1 cellular context compared by ENCODE assay signal in genomic region chr1:42214447-42214871, GRCh38.
TF ChIP-seq lines count a peak whose summit lies in the region.

No MANE protein-coding gene starts in this region.

TF ChIP-seq in HepG2, 621 proteins besides CTCF, POLR2A, EP300 and RAD21 (continued from another document and continues in another):
- no peak for TF ChIP-seq MXD1 (CRISPR knock-in tag; IDR thresholded peaks at IDR 0.05)
- no peak for TF ChIP-seq ZNF18 (CRISPR knock-in tag; IDR thresholded peaks at IDR 0.05; ENCODE audit: insufficient replicate concordance)
- TF ChIP-seq ARNT2 (CRISPR knock-in tag; IDR thresholded peaks at IDR 0.05; ENCODE audit: low read depth) = no peak
- TF ChIP-seq CENPBD1 (CRISPR knock-in tag; IDR thresholded peaks at IDR 0.05; ENCODE audit: borderline replicate concordance, low read depth) = no peak
- no peak for TF ChIP-seq ZNF577 (CRISPR knock-in tag; IDR thresholded peaks at IDR 0.05; ENCODE audit: borderline replicate concordance, low read depth)
- TF ChIP-seq DMTF1 (CRISPR knock-in tag; IDR thresholded peaks at IDR 0.05) = no peak
- no peak for TF ChIP-seq MLXIP (CRISPR knock-in tag; IDR thresholded peaks at IDR 0.05; ENCODE audit: borderline replicate concordance)
- no peak for TF ChIP-seq ZFAT (CRISPR knock-in tag; conservative IDR thresholded peaks at IDR 0.05)
- no peak; the same call in 1 of the 2 replicates for TF ChIP-seq ZBTB34 (CRISPR knock-in tag; IDR thresholded peaks at IDR 0.05)
- TF ChIP-seq ONECUT2 (CRISPR knock-in tag; IDR thresholded peaks at IDR 0.05) = no peak
- TF ChIP-seq ZSCAN9 (CRISPR knock-in tag; IDR thresholded peaks at IDR 0.05; ENCODE audit: borderline replicate concordance) = peak; percentile 52; the same call in 1 of the 2 replicates
- TF ChIP-seq BRCA1 (CRISPR knock-in tag; IDR thresholded peaks at IDR 0.05) = 0 out of 2 replicates have a peak, but pooled peaks have one; percentile 26
- TF ChIP-seq SP4 (CRISPR knock-in tag; IDR thresholded peaks at IDR 0.05) = no peak
- no peak for TF ChIP-seq ELK4 (CRISPR knock-in tag; IDR thresholded peaks at IDR 0.05; ENCODE audit: borderline replicate concordance)
- TF ChIP-seq ZFP90 (CRISPR knock-in tag; IDR thresholded peaks at IDR 0.05; ENCODE audit: borderline replicate concordance) = no peak
- TF ChIP-seq ZNF709 (CRISPR knock-in tag; IDR thresholded peaks at IDR 0.05) = no peak
- TF ChIP-seq ZFY (CRISPR knock-in tag; IDR thresholded peaks at IDR 0.05) = 0 out of 2 replicates have a peak, but pooled peaks have one; percentile 14
- TF ChIP-seq ZFP36L1 (CRISPR knock-in tag; IDR thresholded peaks at IDR 0.05) = no peak
- peak; percentile 59; the same call in 1 of the 2 replicates for TF ChIP-seq TFE3 (CRISPR knock-in tag; IDR thresholded peaks at IDR 0.05)
- no peak for TF ChIP-seq ZBTB42 (CRISPR knock-in tag; IDR thresholded peaks at IDR 0.05)
- no peak for TF ChIP-seq SSRP1 (CRISPR knock-in tag; IDR thresholded peaks at IDR 0.05)
- peak; percentile 52; the same call in 1 of the 2 replicates for TF ChIP-seq SIX1 (CRISPR knock-in tag; IDR thresholded peaks at IDR 0.05; ENCODE audit: borderline replicate concordance)
- TF ChIP-seq SRSF9 (IDR thresholded peaks at IDR 0.05; ENCODE audit: borderline replicate concordance, insufficient read depth, low read depth, low read length, poor library complexity, severe bottlenecking) = no peak
- TF ChIP-seq CREBL2 (CRISPR knock-in tag; IDR thresholded peaks at IDR 0.05; ENCODE audit: borderline replicate concordance) = no peak
- peak; percentile 86 for TF ChIP-seq GATAD2A (CRISPR knock-in tag; IDR thresholded peaks at IDR 0.05)
- TF ChIP-seq SOX13 (IDR thresholded peaks at IDR 0.05) = peak; percentile 60; the same call in 1 of the 2 replicates
- peak in 1 of 2 experiments; percentile 93; a peak in 2 of 4 replicates for TF ChIP-seq SOX13 (CRISPR knock-in tag; conservative IDR thresholded peaks at IDR 0.05 in 1 of 2, IDR thresholded peaks at IDR 0.05 in 1 of 2)
- TF ChIP-seq ZNF510 (CRISPR knock-in tag; IDR thresholded peaks at IDR 0.05; ENCODE audit: low read depth) = no peak
- TF ChIP-seq TSC22D2 (CRISPR knock-in tag; IDR thresholded peaks at IDR 0.05; ENCODE audit: borderline replicate concordance) = no peak
- TF ChIP-seq ETV6 (CRISPR knock-in tag; conservative IDR thresholded peaks at IDR 0.05) = no peak
- no peak for TF ChIP-seq RNF2 (conservative IDR thresholded peaks at IDR 0.05; ENCODE audit: low read depth)
- TF ChIP-seq KMT2A (CRISPR knock-in tag; IDR thresholded peaks at IDR 0.05) = peak; percentile 59; the same call in 1 of the 2 replicates
- no peak for TF ChIP-seq CBX2 (IDR thresholded peaks at IDR 0.05; ENCODE audit: low read depth, low read length)
- TF ChIP-seq CBX2 (CRISPR knock-in tag; IDR thresholded peaks at IDR 0.05; ENCODE audit: low read depth) = no peak
- no peak for TF ChIP-seq ZNF224 (CRISPR knock-in tag; IDR thresholded peaks at IDR 0.05)
- TF ChIP-seq JDP2 (CRISPR knock-in tag; IDR thresholded peaks at IDR 0.05; ENCODE audit: borderline replicate concordance) = no peak
- no peak for TF ChIP-seq SNAI1 (CRISPR knock-in tag; IDR thresholded peaks at IDR 0.05; ENCODE audit: borderline replicate concordance)
- no peak for TF ChIP-seq TBL1XR1 (IDR thresholded peaks at IDR 0.05; ENCODE audit: borderline replicate concordance, low read length, partially characterized antibody)
- TF ChIP-seq ZBTB14 (CRISPR knock-in tag; IDR thresholded peaks at IDR 0.05) = no peak
- TF ChIP-seq EEA1 (CRISPR knock-in tag; IDR thresholded peaks at IDR 0.05; ENCODE audit: borderline replicate concordance) = no peak
- no peak for TF ChIP-seq DR1 (CRISPR knock-in tag; IDR thresholded peaks at IDR 0.05)
- no peak for TF ChIP-seq MTF2 (CRISPR knock-in tag; IDR thresholded peaks at IDR 0.05; ENCODE audit: borderline replicate concordance)
- TF ChIP-seq ZNF574 (CRISPR knock-in tag; IDR thresholded peaks at IDR 0.05) = peak; percentile 48; the same call in 1 of the 2 replicates
- TF ChIP-seq MEIS2 (CRISPR knock-in tag; IDR thresholded peaks at IDR 0.05) = peak; percentile 69; the same call in 1 of the 2 replicates
- no peak for TF ChIP-seq KLF6 (CRISPR knock-in tag; IDR thresholded peaks at IDR 0.05)
- 0 out of 2 replicates have a peak, but pooled peaks have one; percentile 42 for TF ChIP-seq GATAD1 (CRISPR knock-in tag; IDR thresholded peaks at IDR 0.05)
- no peak for TF ChIP-seq KAT7 (CRISPR knock-in tag; IDR thresholded peaks at IDR 0.05; ENCODE audit: borderline replicate concordance)
- no peak for TF ChIP-seq ZNF558 (CRISPR knock-in tag; IDR thresholded peaks at IDR 0.05; ENCODE audit: borderline replicate concordance)
- no peak for TF ChIP-seq ZC3H4 (CRISPR knock-in tag; IDR thresholded peaks at IDR 0.05; ENCODE audit: borderline replicate concordance)
- TF ChIP-seq KDM3A (CRISPR knock-in tag; IDR thresholded peaks at IDR 0.05; ENCODE audit: low read depth) = no peak
- TF ChIP-seq PTBP1 (IDR thresholded peaks at IDR 0.05; ENCODE audit: low read depth, low read length, poor library complexity, severe bottlenecking) = no peak
- no peak for TF ChIP-seq ZBTB38 (CRISPR knock-in tag; IDR thresholded peaks at IDR 0.05)
- TF ChIP-seq KLF9 (CRISPR knock-in tag; IDR thresholded peaks at IDR 0.05; ENCODE audit: low read depth) = no peak
- TF ChIP-seq STAT5B (CRISPR knock-in tag; IDR thresholded peaks at IDR 0.05) = no peak
- peak; percentile 97 for TF ChIP-seq ETV5 (CRISPR knock-in tag; IDR thresholded peaks at IDR 0.05; ENCODE audit: borderline replicate concordance)
